Comparison of ENCODE assay signal across 11 cellular contexts in genomic region chr12:100512692-100513091, GRCh38. TPM values are rescaled to one million over a fixed set of nuclear protein-coding genes. Genes with fewer than 3 reads are reported as not detected.
"Had no signal": no experiment of that assay in that cellular context is flagged by ENCODE, and none has a peak within 500 bp of the region (broad histone marks: within the 10 kb centered on the region; RNA-seq: fewer than 3 reads in every experiment).

No MANE protein-coding gene starts in this region.

- H3K4me3 Mint-ChIP-seq: GM23338, H9, HFFc6 had no signal

- H3K9me3 ChIP-seq: HAP-1 had no signal

- FAIRE-seq: H1, H54 had no signal

- DNase-seq: GM23248, GOT3, H7, H9, HCEC 1CT, HFFc6 had no signal

- H3K27ac ChIP-seq: GM23248 had no signal

- H3K9me3 Mint-ChIP-seq: GM23338 had no signal

- H3K36me3 ChIP-seq: HAP-1 had no signal

- H3K9ac ChIP-seq: GM23248 had no signal

- H2AFZ ChIP-seq: GM23248, GM23338 had no signal

- ATAC-seq: GM23338, HCT116 had no signal

- H3K27ac Mint-ChIP-seq: GM23338, H9, HFFc6 had no signal

- H3K4me3 ChIP-seq: GM23248, GM23338, HAP-1 had no signal

- H3K4me2 ChIP-seq: GM23338 had no signal

- H3K4me1 ChIP-seq: HAP-1 had no signal

RNA-seq across cellular contexts. Expression of gene NR1H4, which starts 39.0 kb away (rescaled TPM):
- total RNA-seq: GM23248, GM23338, H1, H7, H9, HFFc6 had no signal
- polyA plus RNA-seq: GM23248, GM23338, H1 had no signal
